ENCODE assay signal across 1 cellular context in the genomic region with DNA sequence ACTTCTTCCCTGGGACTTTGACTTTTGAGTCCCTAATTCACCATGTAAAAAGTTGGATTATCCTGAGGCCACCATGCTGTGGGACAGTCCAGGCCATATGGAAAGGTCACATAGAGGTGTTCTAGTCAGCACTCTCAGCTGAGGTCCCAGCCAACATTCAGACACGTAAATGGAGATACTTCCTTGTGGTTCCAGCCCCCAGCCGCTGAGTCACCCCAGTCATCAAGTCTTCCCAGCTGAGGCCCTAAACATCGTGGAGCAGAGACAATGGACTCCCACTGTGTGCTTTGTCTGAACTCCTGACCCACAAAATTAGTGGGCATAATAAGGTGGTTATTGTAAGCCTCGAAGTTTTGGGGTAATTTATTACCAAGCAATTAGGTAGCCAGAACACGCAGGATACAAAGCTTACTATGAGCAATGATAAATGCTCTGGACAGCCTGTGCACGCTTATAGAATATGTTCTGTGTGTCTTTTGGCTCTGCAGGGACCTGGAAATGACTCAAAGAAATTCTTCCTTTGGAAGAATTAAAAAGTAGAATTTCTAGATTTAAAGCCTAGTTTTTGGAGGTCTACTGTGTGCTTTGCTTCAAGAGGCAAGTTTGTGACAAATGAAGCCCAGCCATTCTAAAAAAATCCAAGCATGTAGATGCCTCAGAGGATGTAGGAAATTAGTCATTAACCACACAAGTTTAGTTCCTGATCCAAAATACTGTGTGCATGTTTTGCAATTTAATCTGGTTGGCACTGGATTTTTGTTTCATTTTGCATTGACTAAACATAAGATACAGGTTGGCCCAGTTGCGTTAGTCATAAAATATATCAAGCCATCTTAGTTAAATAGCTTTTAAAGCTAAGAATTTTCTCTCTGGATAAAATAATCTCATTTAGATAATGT.
TF ChIP-seq lines count a peak whose summit lies in the region.

No MANE protein-coding gene starts in this region.

TF ChIP-seq in WTC11, 78 proteins besides CTCF, POLR2A, EP300 and RAD21 (continued from another document):
- TF ChIP-seq, protein P1, sequence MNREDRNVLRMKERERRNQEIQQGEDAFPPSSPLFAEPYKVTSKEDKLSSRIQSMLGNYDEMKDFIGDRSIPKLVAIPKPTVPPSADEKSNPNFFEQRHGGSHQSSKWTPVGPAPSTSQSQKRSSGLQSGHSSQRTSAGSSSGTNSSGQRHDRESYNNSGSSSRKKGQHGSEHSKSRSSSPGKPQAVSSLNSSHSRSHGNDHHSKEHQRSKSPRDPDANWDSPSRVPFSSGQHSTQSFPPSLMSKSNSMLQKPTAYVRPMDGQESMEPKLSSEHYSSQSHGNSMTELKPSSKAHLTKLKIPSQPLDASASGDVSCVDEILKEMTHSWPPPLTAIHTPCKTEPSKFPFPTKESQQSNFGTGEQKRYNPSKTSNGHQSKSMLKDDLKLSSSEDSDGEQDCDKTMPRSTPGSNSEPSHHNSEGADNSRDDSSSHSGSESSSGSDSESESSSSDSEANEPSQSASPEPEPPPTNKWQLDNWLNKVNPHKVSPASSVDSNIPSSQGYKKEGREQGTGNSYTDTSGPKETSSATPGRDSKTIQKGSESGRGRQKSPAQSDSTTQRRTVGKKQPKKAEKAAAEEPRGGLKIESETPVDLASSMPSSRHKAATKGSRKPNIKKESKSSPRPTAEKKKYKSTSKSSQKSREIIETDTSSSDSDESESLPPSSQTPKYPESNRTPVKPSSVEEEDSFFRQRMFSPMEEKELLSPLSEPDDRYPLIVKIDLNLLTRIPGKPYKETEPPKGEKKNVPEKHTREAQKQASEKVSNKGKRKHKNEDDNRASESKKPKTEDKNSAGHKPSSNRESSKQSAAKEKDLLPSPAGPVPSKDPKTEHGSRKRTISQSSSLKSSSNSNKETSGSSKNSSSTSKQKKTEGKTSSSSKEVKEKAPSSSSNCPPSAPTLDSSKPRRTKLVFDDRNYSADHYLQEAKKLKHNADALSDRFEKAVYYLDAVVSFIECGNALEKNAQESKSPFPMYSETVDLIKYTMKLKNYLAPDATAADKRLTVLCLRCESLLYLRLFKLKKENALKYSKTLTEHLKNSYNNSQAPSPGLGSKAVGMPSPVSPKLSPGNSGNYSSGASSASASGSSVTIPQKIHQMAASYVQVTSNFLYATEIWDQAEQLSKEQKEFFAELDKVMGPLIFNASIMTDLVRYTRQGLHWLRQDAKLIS (CRISPR knock-in tag; IDR thresholded peaks at IDR 0.05; ENCODE audit: borderline replicate concordance) = no peak
- TF ChIP-seq, protein P2, sequence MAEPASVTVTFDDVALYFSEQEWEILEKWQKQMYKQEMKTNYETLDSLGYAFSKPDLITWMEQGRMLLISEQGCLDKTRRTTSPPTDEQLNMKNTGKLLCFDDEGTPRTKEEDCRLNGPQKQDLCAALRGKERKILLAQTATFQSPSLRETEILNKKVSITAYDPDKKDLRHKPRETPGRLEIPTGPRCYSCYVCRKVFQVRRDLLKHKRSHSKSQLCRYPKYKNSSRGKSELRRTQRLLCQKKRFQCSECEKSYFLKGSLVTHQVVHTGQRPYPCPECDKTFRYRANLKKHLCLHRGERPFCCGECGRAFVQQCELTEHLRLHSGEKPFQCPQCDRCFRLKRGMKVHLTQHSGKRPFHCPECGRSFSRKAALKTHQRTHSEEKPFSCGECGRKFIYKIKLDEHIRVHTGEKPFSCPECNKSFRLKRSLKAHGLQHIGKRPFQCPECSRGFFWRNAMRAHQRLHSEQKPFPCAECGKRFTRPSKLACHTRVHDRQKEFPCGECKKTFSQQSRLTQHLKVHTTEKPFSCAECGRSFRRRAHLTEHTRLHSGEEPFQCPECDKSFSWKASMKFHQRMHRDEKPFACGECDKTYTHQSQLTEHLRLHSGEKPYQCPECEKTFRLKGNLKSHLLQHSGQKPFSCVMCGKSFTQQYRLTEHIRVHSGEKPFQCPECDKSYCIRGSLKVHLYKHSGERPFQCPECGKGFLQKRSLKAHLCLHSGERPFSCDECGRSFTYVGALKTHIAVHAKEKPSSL (CRISPR knock-in tag; conservative IDR thresholded peaks at IDR 0.05) = no peak
- TF ChIP-seq, protein P3, sequence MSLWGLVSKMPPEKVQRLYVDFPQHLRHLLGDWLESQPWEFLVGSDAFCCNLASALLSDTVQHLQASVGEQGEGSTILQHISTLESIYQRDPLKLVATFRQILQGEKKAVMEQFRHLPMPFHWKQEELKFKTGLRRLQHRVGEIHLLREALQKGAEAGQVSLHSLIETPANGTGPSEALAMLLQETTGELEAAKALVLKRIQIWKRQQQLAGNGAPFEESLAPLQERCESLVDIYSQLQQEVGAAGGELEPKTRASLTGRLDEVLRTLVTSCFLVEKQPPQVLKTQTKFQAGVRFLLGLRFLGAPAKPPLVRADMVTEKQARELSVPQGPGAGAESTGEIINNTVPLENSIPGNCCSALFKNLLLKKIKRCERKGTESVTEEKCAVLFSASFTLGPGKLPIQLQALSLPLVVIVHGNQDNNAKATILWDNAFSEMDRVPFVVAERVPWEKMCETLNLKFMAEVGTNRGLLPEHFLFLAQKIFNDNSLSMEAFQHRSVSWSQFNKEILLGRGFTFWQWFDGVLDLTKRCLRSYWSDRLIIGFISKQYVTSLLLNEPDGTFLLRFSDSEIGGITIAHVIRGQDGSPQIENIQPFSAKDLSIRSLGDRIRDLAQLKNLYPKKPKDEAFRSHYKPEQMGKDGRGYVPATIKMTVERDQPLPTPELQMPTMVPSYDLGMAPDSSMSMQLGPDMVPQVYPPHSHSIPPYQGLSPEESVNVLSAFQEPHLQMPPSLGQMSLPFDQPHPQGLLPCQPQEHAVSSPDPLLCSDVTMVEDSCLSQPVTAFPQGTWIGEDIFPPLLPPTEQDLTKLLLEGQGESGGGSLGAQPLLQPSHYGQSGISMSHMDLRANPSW (CRISPR knock-in tag; conservative IDR thresholded peaks at IDR 0.05; ENCODE audit: low read depth) = no peak
- TF ChIP-seq, protein P4, sequence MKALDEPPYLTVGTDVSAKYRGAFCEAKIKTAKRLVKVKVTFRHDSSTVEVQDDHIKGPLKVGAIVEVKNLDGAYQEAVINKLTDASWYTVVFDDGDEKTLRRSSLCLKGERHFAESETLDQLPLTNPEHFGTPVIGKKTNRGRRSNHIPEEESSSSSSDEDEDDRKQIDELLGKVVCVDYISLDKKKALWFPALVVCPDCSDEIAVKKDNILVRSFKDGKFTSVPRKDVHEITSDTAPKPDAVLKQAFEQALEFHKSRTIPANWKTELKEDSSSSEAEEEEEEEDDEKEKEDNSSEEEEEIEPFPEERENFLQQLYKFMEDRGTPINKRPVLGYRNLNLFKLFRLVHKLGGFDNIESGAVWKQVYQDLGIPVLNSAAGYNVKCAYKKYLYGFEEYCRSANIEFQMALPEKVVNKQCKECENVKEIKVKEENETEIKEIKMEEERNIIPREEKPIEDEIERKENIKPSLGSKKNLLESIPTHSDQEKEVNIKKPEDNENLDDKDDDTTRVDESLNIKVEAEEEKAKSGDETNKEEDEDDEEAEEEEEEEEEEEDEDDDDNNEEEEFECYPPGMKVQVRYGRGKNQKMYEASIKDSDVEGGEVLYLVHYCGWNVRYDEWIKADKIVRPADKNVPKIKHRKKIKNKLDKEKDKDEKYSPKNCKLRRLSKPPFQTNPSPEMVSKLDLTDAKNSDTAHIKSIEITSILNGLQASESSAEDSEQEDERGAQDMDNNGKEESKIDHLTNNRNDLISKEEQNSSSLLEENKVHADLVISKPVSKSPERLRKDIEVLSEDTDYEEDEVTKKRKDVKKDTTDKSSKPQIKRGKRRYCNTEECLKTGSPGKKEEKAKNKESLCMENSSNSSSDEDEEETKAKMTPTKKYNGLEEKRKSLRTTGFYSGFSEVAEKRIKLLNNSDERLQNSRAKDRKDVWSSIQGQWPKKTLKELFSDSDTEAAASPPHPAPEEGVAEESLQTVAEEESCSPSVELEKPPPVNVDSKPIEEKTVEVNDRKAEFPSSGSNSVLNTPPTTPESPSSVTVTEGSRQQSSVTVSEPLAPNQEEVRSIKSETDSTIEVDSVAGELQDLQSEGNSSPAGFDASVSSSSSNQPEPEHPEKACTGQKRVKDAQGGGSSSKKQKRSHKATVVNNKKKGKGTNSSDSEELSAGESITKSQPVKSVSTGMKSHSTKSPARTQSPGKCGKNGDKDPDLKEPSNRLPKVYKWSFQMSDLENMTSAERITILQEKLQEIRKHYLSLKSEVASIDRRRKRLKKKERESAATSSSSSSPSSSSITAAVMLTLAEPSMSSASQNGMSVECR (CRISPR knock-in tag; IDR thresholded peaks at IDR 0.05; ENCODE audit: borderline replicate concordance) = no peak
- TF ChIP-seq, protein P5, sequence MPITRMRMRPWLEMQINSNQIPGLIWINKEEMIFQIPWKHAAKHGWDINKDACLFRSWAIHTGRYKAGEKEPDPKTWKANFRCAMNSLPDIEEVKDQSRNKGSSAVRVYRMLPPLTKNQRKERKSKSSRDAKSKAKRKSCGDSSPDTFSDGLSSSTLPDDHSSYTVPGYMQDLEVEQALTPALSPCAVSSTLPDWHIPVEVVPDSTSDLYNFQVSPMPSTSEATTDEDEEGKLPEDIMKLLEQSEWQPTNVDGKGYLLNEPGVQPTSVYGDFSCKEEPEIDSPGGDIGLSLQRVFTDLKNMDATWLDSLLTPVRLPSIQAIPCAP (CRISPR knock-in tag; IDR thresholded peaks at IDR 0.05) = no peak
- no peak for TF ChIP-seq ZNF416 (CRISPR knock-in tag; IDR thresholded peaks at IDR 0.05)
- TF ChIP-seq, protein P6, sequence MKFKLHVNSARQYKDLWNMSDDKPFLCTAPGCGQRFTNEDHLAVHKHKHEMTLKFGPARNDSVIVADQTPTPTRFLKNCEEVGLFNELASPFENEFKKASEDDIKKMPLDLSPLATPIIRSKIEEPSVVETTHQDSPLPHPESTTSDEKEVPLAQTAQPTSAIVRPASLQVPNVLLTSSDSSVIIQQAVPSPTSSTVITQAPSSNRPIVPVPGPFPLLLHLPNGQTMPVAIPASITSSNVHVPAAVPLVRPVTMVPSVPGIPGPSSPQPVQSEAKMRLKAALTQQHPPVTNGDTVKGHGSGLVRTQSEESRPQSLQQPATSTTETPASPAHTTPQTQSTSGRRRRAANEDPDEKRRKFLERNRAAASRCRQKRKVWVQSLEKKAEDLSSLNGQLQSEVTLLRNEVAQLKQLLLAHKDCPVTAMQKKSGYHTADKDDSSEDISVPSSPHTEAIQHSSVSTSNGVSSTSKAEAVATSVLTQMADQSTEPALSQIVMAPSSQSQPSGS (CRISPR knock-in tag; IDR thresholded peaks at IDR 0.05; ENCODE audit: borderline replicate concordance, low read depth) = no peak
- TF ChIP-seq, protein P7, sequence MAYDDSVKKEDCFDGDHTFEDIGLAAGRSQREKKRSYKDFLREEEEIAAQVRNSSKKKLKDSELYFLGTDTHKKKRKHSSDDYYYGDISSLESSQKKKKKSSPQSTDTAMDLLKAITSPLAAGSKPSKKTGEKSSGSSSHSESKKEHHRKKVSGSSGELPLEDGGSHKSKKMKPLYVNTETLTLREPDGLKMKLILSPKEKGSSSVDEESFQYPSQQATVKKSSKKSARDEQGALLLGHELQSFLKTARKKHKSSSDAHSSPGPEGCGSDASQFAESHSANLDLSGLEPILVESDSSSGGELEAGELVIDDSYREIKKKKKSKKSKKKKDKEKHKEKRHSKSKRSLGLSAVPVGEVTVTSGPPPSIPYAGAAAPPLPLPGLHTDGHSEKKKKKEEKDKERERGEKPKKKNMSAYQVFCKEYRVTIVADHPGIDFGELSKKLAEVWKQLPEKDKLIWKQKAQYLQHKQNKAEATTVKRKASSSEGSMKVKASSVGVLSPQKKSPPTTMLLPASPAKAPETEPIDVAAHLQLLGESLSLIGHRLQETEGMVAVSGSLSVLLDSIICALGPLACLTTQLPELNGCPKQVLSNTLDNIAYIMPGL (CRISPR knock-in tag; IDR thresholded peaks at IDR 0.05) = no peak
- TF ChIP-seq NR3C1 (CRISPR knock-in tag; conservative IDR thresholded peaks at IDR 0.05; ENCODE audit: low read depth) = no peak
- TF ChIP-seq, protein P8, sequence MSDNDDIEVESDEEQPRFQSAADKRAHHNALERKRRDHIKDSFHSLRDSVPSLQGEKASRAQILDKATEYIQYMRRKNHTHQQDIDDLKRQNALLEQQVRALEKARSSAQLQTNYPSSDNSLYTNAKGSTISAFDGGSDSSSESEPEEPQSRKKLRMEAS (CRISPR knock-in tag; IDR thresholded peaks at IDR 0.05) = no peak
- TF ChIP-seq SMAD4 (CRISPR knock-in tag; IDR thresholded peaks at IDR 0.05) = no peak
- no peak for TF ChIP-seq FOXK1 (CRISPR knock-in tag; IDR thresholded peaks at IDR 0.05)
- TF ChIP-seq RELA (CRISPR knock-in tag; IDR thresholded peaks at IDR 0.05; ENCODE audit: borderline replicate concordance) = no peak
- no peak for TF ChIP-seq KAT7 (CRISPR knock-in tag; IDR thresholded peaks at IDR 0.05; ENCODE audit: borderline replicate concordance)
- TF ChIP-seq, protein P9, sequence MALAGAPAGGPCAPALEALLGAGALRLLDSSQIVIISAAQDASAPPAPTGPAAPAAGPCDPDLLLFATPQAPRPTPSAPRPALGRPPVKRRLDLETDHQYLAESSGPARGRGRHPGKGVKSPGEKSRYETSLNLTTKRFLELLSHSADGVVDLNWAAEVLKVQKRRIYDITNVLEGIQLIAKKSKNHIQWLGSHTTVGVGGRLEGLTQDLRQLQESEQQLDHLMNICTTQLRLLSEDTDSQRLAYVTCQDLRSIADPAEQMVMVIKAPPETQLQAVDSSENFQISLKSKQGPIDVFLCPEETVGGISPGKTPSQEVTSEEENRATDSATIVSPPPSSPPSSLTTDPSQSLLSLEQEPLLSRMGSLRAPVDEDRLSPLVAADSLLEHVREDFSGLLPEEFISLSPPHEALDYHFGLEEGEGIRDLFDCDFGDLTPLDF (CRISPR knock-in tag; IDR thresholded peaks at IDR 0.05) = no peak
- TF ChIP-seq JUN (CRISPR knock-in tag; IDR thresholded peaks at IDR 0.05) = no peak
- no peak for TF ChIP-seq PRRX2 (CRISPR knock-in tag; IDR thresholded peaks at IDR 0.05)
TF ChIP-seq in WTC11: peak in this region for 0.
